In the genomic region with DNA sequence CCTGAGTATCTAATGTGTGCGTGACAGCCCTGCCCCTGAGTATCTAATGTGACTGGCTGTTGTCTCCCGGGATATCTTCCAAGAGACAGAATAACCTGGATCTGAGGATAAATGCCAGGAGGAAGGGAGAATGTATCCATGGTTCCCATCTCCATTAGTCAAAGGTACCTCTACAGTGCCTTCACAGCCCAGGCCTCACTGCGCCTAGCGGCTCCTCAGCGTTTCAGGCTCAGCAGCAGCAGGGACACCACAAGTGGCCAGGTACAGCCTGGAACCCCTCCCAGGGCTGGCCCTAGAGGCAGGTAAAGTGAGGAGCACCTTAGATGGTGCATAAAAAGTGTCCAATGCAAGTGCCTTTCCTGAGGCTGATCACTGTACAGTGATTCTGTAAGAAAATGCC, we compare ENCODE assay signal across 21 cellular contexts.
"Had no signal": no experiment of that assay in that cellular context is flagged by ENCODE, and none has a peak within 500 bp of the region (broad histone marks: within the 10 kb centered on the region; RNA-seq: fewer than 3 reads in every experiment).

No MANE protein-coding gene starts in this region.

- H3K27ac Mint-ChIP-seq: activated CD8-positive, alpha-beta T cell treated with anti-CD3 and anti-CD28 coated beads, Interleukin-2, amount 10 ng/mL, durations not matched to agents 7 days and 5 days; activated naive CD8-positive, alpha-beta T cell; memory B cell had no signal

- ATAC-seq: activated CD8-positive, alpha-beta T cell treated with anti-CD3 and anti-CD28 coated beads, Interleukin-2, amount 10 ng/mL, durations not matched to agents 7 days and 5 days; gastrocnemius medialis; left colon; mucosa of descending colon; pancreas; psoas muscle; stimulated activated naive CD8-positive, alpha-beta T cell treated with anti-CD3 and anti-CD28 coated beads, Interleukin-15, Interleukin-2, amounts not matched to agents 100 U/mL and 50 U/mL, for 24 hours; upper lobe of right lung had no signal

- DNase-seq: activated CD4-positive, alpha-beta T cell treated with anti-CD3 and anti-CD28 coated beads for 1 hour; activated CD4-positive, alpha-beta T cell treated with anti-CD3 and anti-CD28 coated beads, Interleukin-2, amount 50 U/mL, for 1 hour; activated CD8-positive, alpha-beta T cell treated with anti-CD3 and anti-CD28 coated beads, Interleukin-2, amount 10 ng/mL, durations not matched to agents 7 days and 5 days; activated gamma-delta T cell treated with Interleukin-2 at 50 U/mL for 16 hours; cerebellar nuclear complex; gastrocnemius medialis; head of caudate nucleus; hypothalamus; left colon; mucosa of descending colon; pancreas; psoas muscle; stimulated activated CD4-positive, alpha-beta T cell treated with anti-CD3 and anti-CD28 coated beads, Interleukin-4, amount 100 ng/mL, for 24 hours; stimulated activated naive CD8-positive, alpha-beta T cell treated with anti-CD3 and anti-CD28 coated beads, Interleukin-15, Interleukin-2, amounts not matched to agents 100 U/mL and 50 U/mL, for 24 hours; T-helper 1 cell; upper lobe of right lung had no signal

- H3K9me3 ChIP-seq: esophagus muscularis mucosa, gastrocnemius medialis, mucosa of descending colon, pancreas, psoas muscle, right atrium auricular region, upper lobe of right lung had no signal

- H3K27me3 Mint-ChIP-seq: activated naive CD8-positive, alpha-beta T cell; memory B cell had no signal

- H3K4me3 ChIP-seq: coronary artery, esophagus muscularis mucosa, gastrocnemius medialis, mucosa of descending colon, pancreas, psoas muscle, right atrium auricular region, upper lobe of right lung had no signal

- H3K27me3 ChIP-seq: esophagus muscularis mucosa, gastrocnemius medialis, pancreas, right atrium auricular region, upper lobe of right lung had no signal

- H3K4me1 ChIP-seq: pancreas had no signal

- H3K4me3 Mint-ChIP-seq: activated CD8-positive, alpha-beta T cell treated with anti-CD3 and anti-CD28 coated beads, Interleukin-2, amount 10 ng/mL, durations not matched to agents 7 days and 5 days; activated naive CD8-positive, alpha-beta T cell; memory B cell had no signal

- H3K27ac ChIP-seq: coronary artery, esophagus muscularis mucosa, gastrocnemius medialis, pancreas, psoas muscle, right atrium auricular region, upper lobe of right lung had no signal

- H3K9me3 Mint-ChIP-seq: memory B cell had no signal

- H3K36me3 ChIP-seq: esophagus muscularis mucosa, gastrocnemius medialis, pancreas, right atrium auricular region, upper lobe of right lung had no signal

- H3K36me3 Mint-ChIP-seq: activated naive CD8-positive, alpha-beta T cell; memory B cell had no signal
